ENCODE assay signal across 1 cellular context in the genomic region with DNA sequence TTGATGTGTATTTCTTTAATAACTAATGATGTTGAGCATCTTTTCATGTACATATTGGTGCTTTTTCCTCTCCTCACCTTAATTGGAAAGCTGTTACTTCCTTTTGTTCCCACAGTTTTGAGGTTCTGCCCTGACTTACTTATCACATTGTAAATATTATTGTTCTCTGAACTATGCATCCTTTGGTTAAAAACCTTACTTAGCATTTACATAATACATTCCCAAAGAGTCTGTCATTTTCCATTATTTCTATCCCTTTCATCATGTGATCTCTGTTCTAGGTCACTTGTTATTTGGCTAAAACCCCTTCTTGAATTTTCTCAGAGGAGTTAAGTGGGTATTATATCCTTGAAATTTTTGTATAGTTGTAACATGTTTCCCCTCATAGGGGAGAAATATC.
TF ChIP-seq lines count a peak whose summit lies in the region.

No MANE protein-coding gene starts in this region.

TF ChIP-seq in A549, 52 proteins besides CTCF, POLR2A, EP300 and RAD21 (continued from another document):
- no peak for TF ChIP-seq HMGXB4 (CRISPR knock-in tag; IDR thresholded peaks at IDR 0.05; ENCODE audit: borderline replicate concordance)
- no peak for TF ChIP-seq CBX8 (IDR thresholded peaks at IDR 0.05)
- no peak for TF ChIP-seq CHD2 (IDR thresholded peaks at IDR 0.05; ENCODE audit: low read length, partially characterized antibody)
- TF ChIP-seq NFE2L2 (conservative IDR thresholded peaks at IDR 0.05; ENCODE audit: low read length) = no peak
- TF ChIP-seq CHD4 (IDR thresholded peaks at IDR 0.05; ENCODE audit: borderline replicate concordance) = no peak
- TF ChIP-seq, protein P1, sequence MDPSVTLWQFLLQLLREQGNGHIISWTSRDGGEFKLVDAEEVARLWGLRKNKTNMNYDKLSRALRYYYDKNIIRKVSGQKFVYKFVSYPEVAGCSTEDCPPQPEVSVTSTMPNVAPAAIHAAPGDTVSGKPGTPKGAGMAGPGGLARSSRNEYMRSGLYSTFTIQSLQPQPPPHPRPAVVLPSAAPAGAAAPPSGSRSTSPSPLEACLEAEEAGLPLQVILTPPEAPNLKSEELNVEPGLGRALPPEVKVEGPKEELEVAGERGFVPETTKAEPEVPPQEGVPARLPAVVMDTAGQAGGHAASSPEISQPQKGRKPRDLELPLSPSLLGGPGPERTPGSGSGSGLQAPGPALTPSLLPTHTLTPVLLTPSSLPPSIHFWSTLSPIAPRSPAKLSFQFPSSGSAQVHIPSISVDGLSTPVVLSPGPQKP (IDR thresholded peaks at IDR 0.05; ENCODE audit: low read depth, low read length) = no peak
- TF ChIP-seq, protein P2, sequence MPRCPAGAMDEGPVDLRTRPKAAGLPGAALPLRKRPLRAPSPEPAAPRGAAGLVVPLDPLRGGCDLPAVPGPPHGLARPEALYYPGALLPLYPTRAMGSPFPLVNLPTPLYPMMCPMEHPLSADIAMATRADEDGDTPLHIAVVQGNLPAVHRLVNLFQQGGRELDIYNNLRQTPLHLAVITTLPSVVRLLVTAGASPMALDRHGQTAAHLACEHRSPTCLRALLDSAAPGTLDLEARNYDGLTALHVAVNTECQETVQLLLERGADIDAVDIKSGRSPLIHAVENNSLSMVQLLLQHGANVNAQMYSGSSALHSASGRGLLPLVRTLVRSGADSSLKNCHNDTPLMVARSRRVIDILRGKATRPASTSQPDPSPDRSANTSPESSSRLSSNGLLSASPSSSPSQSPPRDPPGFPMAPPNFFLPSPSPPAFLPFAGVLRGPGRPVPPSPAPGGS (IDR thresholded peaks at IDR 0.05) = no peak
